ENCODE assay signal across 8 cellular contexts in genomic region chr1:162056043-162056442, GRCh38. TPM values are rescaled to one million over a fixed set of nuclear protein-coding genes. Genes with fewer than 3 reads are reported as not detected.
DNase-seq lines count a peak whose midpoint lies in the region; ATAC-seq, FAIRE-seq and TF ChIP-seq lines count a peak whose summit lies in the region.

No MANE protein-coding gene starts in this region.

- H3K9me3 Mint-ChIP-seq in CD4-positive, alpha-beta memory T cell = peaks cover 0 to 5% (median 0%) of the 10 kb centered on the region in 8 donors

- H3K36me3 Mint-ChIP-seq in CD4-positive, alpha-beta memory T cell = no peaks in the 10 kb centered on the region

- 29 to 42% (median 35%) methylated on average over 2 to 3 of the region's 3 CpGs for WGBS in adrenal gland, 4 donors
- WGBS in heart left ventricle, 4 donors = 27 to 37% (median 32%) methylated on average over 3 of the region's 3 CpGs

- ATAC-seq in heart left ventricle (peak; percentile 77 to 94 (median 92)), GM21526 (IDR thresholded peaks at IDR 0.05; ENCODE audit: low FRiP score, unreplicated experiment) (no peak)

- no peak overlapping the region for H3K4me3 Mint-ChIP-seq in CD4-positive, alpha-beta memory T cell

- no peaks in the 10 kb centered on the region for H3K27me3 ChIP-seq in CD4-positive, alpha-beta memory T cell (ENCODE audit: insufficient read depth, low read length)
- H3K27me3 ChIP-seq in SJSA1 (replicated peaks) (0 out of 2 replicates have a peak, but pooled peaks cover 4% of the 10 kb centered on the region), adrenal gland (no peaks in the 10 kb centered on the region), heart left ventricle (no peaks in the 10 kb centered on the region)

- H3K27ac Mint-ChIP-seq in CD4-positive, alpha-beta memory T cell = no peak overlapping the region

- TF ChIP-seq CTCF in NB4 (IDR thresholded peaks at IDR 0.05; ENCODE audit: low read depth, low read length) = peak; percentile 84
- peak; percentile 88 to 96 (median 92) for TF ChIP-seq CTCF in adrenal gland (IDR thresholded peaks at IDR 0.05)
- peak; percentile 76 to 92 (median 84) for TF ChIP-seq CTCF in heart left ventricle (IDR thresholded peaks at IDR 0.05)

- no peak overlapping the region for H3K4me3 ChIP-seq in CD4-positive, alpha-beta memory T cell (ENCODE audit: low read length in 2 of 2)
- H3K4me3 ChIP-seq in NB4 (ENCODE audit: low read depth, low read length) = no peak overlapping the region
- H3K4me3 ChIP-seq in SJSA1 = no peak overlapping the region
- no peak overlapping the region for H3K4me3 ChIP-seq in adrenal gland
- H3K4me3 ChIP-seq in heart left ventricle = no peak overlapping the region

- peak in 4 of 5 donors; percentile 25 to 41 (median 30) for DNase-seq in CD4-positive, alpha-beta memory T cell
- DNase-seq in GM19239 (ENCODE audit: insufficient read length, low spot score) = peak; percentile 34
- peak; percentile 67 for DNase-seq in NB4 (ENCODE audit: low read depth)
- DNase-seq in SJSA1 (ENCODE audit: low read depth in 1 of 2, low spot score in 2 of 2) = peak; percentile 53 to 68
- peak; percentile 59 to 89 (median 71) for DNase-seq in adrenal gland
- peak; percentile 56 to 66 (median 61) for DNase-seq in heart left ventricle
- DNase-seq in posterior vena cava (ENCODE audit: low spot score) = peak; percentile 81

- CTCF ChIA-PET in CD4-positive, alpha-beta memory T cell (lab: Charles Lee; ENCODE audit: partially characterized antibody) = interaction anchor here (0.7 to 2.0 kb wide), 11 partner anchors 14 to 1121 kb away, joined by 3 to 11 read pairs (median 3); partner anchors contain the start of genes NOS1AP and OLFML2B

- H3K4me1 Mint-ChIP-seq in CD4-positive, alpha-beta memory T cell = no peaks in the 10 kb centered on the region

- H3K9me3 ChIP-seq in CD4-positive, alpha-beta memory T cell (ENCODE audit: control insufficient read depth in 1 of 2, low read length in 2 of 2) = no peaks in the 10 kb centered on the region
- peaks cover 5% of the 10 kb centered on the region; the same call in 1 of the 2 replicates for H3K9me3 ChIP-seq in SJSA1 (replicated peaks)
- no peaks in the 10 kb centered on the region for H3K9me3 ChIP-seq in adrenal gland (replicated peaks in 1 of 3)
- no peaks in the 10 kb centered on the region for H3K9me3 ChIP-seq in heart left ventricle

- H3K27ac ChIP-seq in CD4-positive, alpha-beta memory T cell (ENCODE audit: low read depth, low read length) = no peak overlapping the region
- H3K27ac ChIP-seq in SJSA1 = no peak overlapping the region
- no peak overlapping the region for H3K27ac ChIP-seq in adrenal gland
- no peak overlapping the region for H3K27ac ChIP-seq in heart left ventricle

- no peak for FAIRE-seq in GM19239 (lab: Jason Lieb, UNC)

- no peak for TF ChIP-seq POLR2A in NB4 (IDR thresholded peaks at IDR 0.05; ENCODE audit: extremely low read depth, insufficient read length)
- TF ChIP-seq POLR2A in adrenal gland (IDR thresholded peaks at IDR 0.05) = no peak
- TF ChIP-seq POLR2A in heart left ventricle (IDR thresholded peaks at IDR 0.05) = no peak

- POLR2A ChIA-PET in CD4-positive, alpha-beta memory T cell (lab: Charles Lee; ENCODE audit: partially characterized antibody) = no interaction called here

- H3K4me1 ChIP-seq in CD4-positive, alpha-beta memory T cell (ENCODE audit: insufficient read depth, low read length) = no peaks in the 10 kb centered on the region
- peaks cover 11% of the 10 kb centered on the region for H3K4me1 ChIP-seq in SJSA1 (replicated peaks)
- H3K4me1 ChIP-seq in adrenal gland (replicated peaks in 1 of 2) = no peaks in the 10 kb centered on the region
- peaks cover 0 to 6% (median 0%) of the 10 kb centered on the region in 12 donors for H3K4me1 ChIP-seq in heart left ventricle

- intact Hi-C loops in CD4-positive, alpha-beta memory T cell (cut with micrococcal nuclease) = loop anchor here (5.0 kb wide), 1 partner anchor 791 kb away; no protein-coding TSS in a partner anchor
- intact Hi-C loops in adrenal gland (cut with DNase I) = loop anchor here (2.0 to 5.0 kb wide), 3 partner anchors 216 to 335 kb away; no protein-coding TSS in a partner anchor
- intact Hi-C loops in heart left ventricle (cut with DNase I) = loop anchor here in 9 of 10 donors (1.0 to 10.0 kb wide), 12 partner anchors 176 to 569 kb away; partner anchors contain the start of gene UHMK1 (in 2 of the 9)
- intact Hi-C loops in posterior vena cava (cut with DNase I) = loop anchor here (2.0 to 10.0 kb wide), 3 partner anchors 221 to 336 kb away; partner anchors contain the start of gene C1orf226 (in 1 of the 2)

- H3K36me3 ChIP-seq in CD4-positive, alpha-beta memory T cell (ENCODE audit: insufficient read depth, low read length) = no peaks in the 10 kb centered on the region
- H3K36me3 ChIP-seq in SJSA1 (no peaks in the 10 kb centered on the region), adrenal gland (replicated peaks in 1 of 2) (no peaks in the 10 kb centered on the region), heart left ventricle (no peaks in the 10 kb centered on the region)

- H3K27me3 Mint-ChIP-seq in CD4-positive, alpha-beta memory T cell = peaks cover 8 to 11% of the 10 kb centered on the region in 2 donors

RNA-seq across cellular contexts. Expression of gene NOS1AP, which starts 13.4 kb away (rescaled TPM):
- not detected for total RNA-seq in CD4-positive, alpha-beta memory T cell
- not detected for polyA plus RNA-seq in CD4-positive, alpha-beta memory T cell
- 0.16 TPM in 1 of 2 replicates, not detected in the other for total RNA-seq in SJSA1 (2014; rRNA removed; shearing (Covaris generic))
- 1 to 10 TPM in 7 of 8 donors, under 1 TPM in 1; 0.79 to 7.4 (median 3.8) TPM for total RNA-seq in adrenal gland
- 10 to 100 TPM in 1 of 3 donors, 1 to 10 TPM in 1, under 1 TPM in 1; 0.37 to 12.0 (median 2.1) TPM for polyA plus RNA-seq in adrenal gland
- total RNA-seq in heart left ventricle = 1 to 10 TPM; 2.4 to 6.4 (median 4.5) TPM
- polyA plus RNA-seq in heart left ventricle = 1 to 10 TPM; 1.1 to 1.4 TPM
- 1 to 10 TPM; 3.7 to 5.0 TPM for total RNA-seq in posterior vena cava

RNA-seq across cellular contexts. Expression of gene OLFML2B, which starts 32.4 kb away (rescaled TPM):
- total RNA-seq in CD4-positive, alpha-beta memory T cell = under 1 TPM; 0.36 to 0.58 TPM
- polyA plus RNA-seq in CD4-positive, alpha-beta memory T cell = not detected
- 0.13 and 1.8 TPM in 2 replicates for total RNA-seq in SJSA1 (2014; rRNA removed; shearing (Covaris generic))
- total RNA-seq in adrenal gland = 10 to 100 TPM in 7 of 8 donors, 1 to 10 TPM in 1; 7.1 to 24.4 (median 20.3) TPM
- 1 to 10 TPM; 5.5 to 7.3 (median 7.2) TPM for polyA plus RNA-seq in adrenal gland
- 10 to 100 TPM in 2 of 9 donors, 1 to 10 TPM in 5, under 1 TPM in 2; 0.75 to 39.2 (median 2.9) TPM for total RNA-seq in heart left ventricle
- 1 to 10 TPM in 1 of 2 donors, under 1 TPM in 1; 0.91 to 2.8 TPM for polyA plus RNA-seq in heart left ventricle
- total RNA-seq in posterior vena cava = 10 to 100 TPM; 30.8 to 49.7 TPM

Comparison
In these comparisons a context has a peak if more than half of its experiments do, and no peak if none do; other contexts are left out.
1. DNase-seq: peak in every context shown above with its lines; median percentile 81 in posterior vena cava; 71 in adrenal gland; 67 in NB4; 61 in heart left ventricle; 60 in SJSA1; 34 in GM19239; 30 in CD4-positive, alpha-beta memory T cell.